Comparison of ENCODE assay signal across 30 cellular contexts in the genomic region with DNA sequence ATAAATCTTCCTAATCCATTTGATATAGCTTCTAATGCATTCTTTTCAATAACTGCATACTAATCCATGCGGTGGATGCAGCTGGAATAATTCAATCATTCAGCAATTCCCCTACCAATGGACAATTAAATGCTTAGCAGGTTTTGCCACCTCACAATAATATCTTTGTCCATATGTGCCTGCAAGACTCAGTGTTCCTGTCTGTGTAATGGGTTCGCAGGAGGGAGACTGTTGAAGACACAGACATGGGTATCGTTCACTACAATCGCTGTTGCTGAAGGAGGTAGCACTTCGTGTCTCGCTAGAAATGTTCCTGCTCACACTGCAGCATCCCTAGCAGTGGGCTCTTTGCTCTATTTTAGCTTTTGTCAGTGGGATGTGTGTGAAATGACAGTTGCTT.
"Had no signal": no experiment of that assay in that cellular context is flagged by ENCODE, and none has a peak within 500 bp of the region (broad histone marks: within the 10 kb centered on the region; RNA-seq: fewer than 3 reads in every experiment).

No MANE protein-coding gene starts in this region.

- H3K9me3 ChIP-seq: body of pancreas, esophagus squamous epithelium, gastroesophageal sphincter, heart right ventricle had no signal

- H3K27ac Mint-ChIP-seq: activated CD4-positive, alpha-beta memory T cell treated with anti-CD3 and anti-CD28 coated beads for 36 hours; activated CD4-positive, alpha-beta T cell treated with anti-CD3 and anti-CD28 coated beads for 36 hours; activated CD4-positive, alpha-beta T cell treated with anti-CD3 and anti-CD28 coated beads, Interleukin-2, amount 10 ng/mL, durations not matched to agents 24 days and 14 days; activated CD8-positive, alpha-beta memory T cell treated with anti-CD3 and anti-CD28 coated beads, Interleukin-2, amount 10 ng/mL, durations not matched to agents 7 days and 5 days; activated CD8-positive, alpha-beta T cell treated with anti-CD3 and anti-CD28 coated beads, Interleukin-2, amount 10 ng/mL, durations not matched to agents 7 days and 5 days; activated naive CD8-positive, alpha-beta T cell; activated T-helper 17 cell treated with anti-CD3 and anti-CD28 coated beads, Interleukin-2, amount 50 U/mL, for 72 hours; effector memory CD8-positive, alpha-beta T cell; T-helper 17 cell; T-helper 2 cell treated with Interferon-gamma antibody and Interleukin-4, amounts not matched to agents 5 μg/mL and 100 μg/mL, for 36 hours had no signal

- DNase-seq: activated CD4-positive, alpha-beta memory T cell treated with anti-CD3 and anti-CD28 coated beads for 36 hours; activated CD4-positive, alpha-beta T cell treated with anti-CD3 and anti-CD28 coated beads for 36 hours; activated CD4-positive, alpha-beta T cell treated with anti-CD3 and anti-CD28 coated beads, Interleukin-2, amount 10 ng/mL, durations not matched to agents 24 days and 14 days; activated CD4-positive, CD25-positive, alpha-beta regulatory T cell; activated CD4-positive, CD25-positive, alpha-beta regulatory T cell treated with anti-CD3 and anti-CD28 coated beads, Interleukin-2, amount 50 U/mL, for 72 hours; activated CD8-positive, alpha-beta memory T cell treated with anti-CD3 and anti-CD28 coated beads, Interleukin-2, amount 10 ng/mL, durations not matched to agents 7 days and 5 days; activated CD8-positive, alpha-beta memory T cell treated with anti-CD3 and anti-CD28 coated beads, Interleukin-2, amount 50 U/mL, for 4 hours; activated CD8-positive, alpha-beta T cell treated with anti-CD3 and anti-CD28 coated beads, Interleukin-2, amount 10 ng/mL, durations not matched to agents 7 days and 5 days; activated effector memory CD4-positive, alpha-beta T cell treated with Interleukin-2 at 50 U/mL for 16 hours; activated gamma-delta T cell treated with Interleukin-2 at 50 U/mL for 16 hours; activated naive CD4-positive, alpha-beta T cell treated with anti-CD3 and anti-CD28 coated beads, Interleukin-2, amount 50 U/mL, for 16 hours; activated naive CD4-positive, alpha-beta T cell treated with Interleukin-2 at 50 U/mL for 16 hours; activated T-cell treated with anti-CD3 and anti-CD28 coated beads, Interleukin-2, amount 50 U/mL, for 1 hour; aorta; body of pancreas; cortex of kidney; dermis blood vessel endothelial cell; effector CD4-positive, alpha-beta T cell; effector memory CD8-positive, alpha-beta T cell; erythroblast; esophagus squamous epithelium; foreskin melanocyte; heart right ventricle; T-helper 1 cell; T-helper 17 cell; T1000 had no signal

- H3K4me1 Mint-ChIP-seq: activated CD4-positive, alpha-beta T cell treated with anti-CD3 and anti-CD28 coated beads for 36 hours; activated CD4-positive, alpha-beta T cell treated with anti-CD3 and anti-CD28 coated beads, Interleukin-2, amount 10 ng/mL, durations not matched to agents 24 days and 14 days; activated CD8-positive, alpha-beta memory T cell treated with anti-CD3 and anti-CD28 coated beads, Interleukin-2, amount 10 ng/mL, durations not matched to agents 7 days and 5 days; activated T-helper 17 cell treated with anti-CD3 and anti-CD28 coated beads, Interleukin-2, amount 50 U/mL, for 72 hours; T-helper 17 cell had no signal

- H3K36me3 ChIP-seq: esophagus squamous epithelium, gastroesophageal sphincter, heart right ventricle had no signal

- H3K4me1 ChIP-seq: body of pancreas, gastroesophageal sphincter, heart right ventricle had no signal

- ATAC-seq: activated CD4-positive, alpha-beta T cell treated with anti-CD3 and anti-CD28 coated beads for 36 hours; activated CD8-positive, alpha-beta memory T cell treated with anti-CD3 and anti-CD28 coated beads, Interleukin-2, amount 10 ng/mL, durations not matched to agents 7 days and 5 days; activated CD8-positive, alpha-beta T cell treated with anti-CD3 and anti-CD28 coated beads, Interleukin-2, amount 10 ng/mL, durations not matched to agents 7 days and 5 days; activated T-helper 17 cell treated with anti-CD3 and anti-CD28 coated beads, Interleukin-2, amount 50 U/mL, for 72 hours; body of pancreas; effector memory CD8-positive, alpha-beta T cell; gastroesophageal sphincter; heart right ventricle; T-helper 17 cell had no signal

- H3K27ac ChIP-seq: body of pancreas, esophagus squamous epithelium, gastroesophageal sphincter, heart right ventricle had no signal

- H3K27me3 ChIP-seq: body of pancreas, gastroesophageal sphincter had no signal

- H3K4me3 ChIP-seq: body of pancreas, esophagus squamous epithelium, gastroesophageal sphincter, heart right ventricle had no signal

- H3K9me3 Mint-ChIP-seq: activated CD4-positive, alpha-beta memory T cell treated with anti-CD3 and anti-CD28 coated beads for 36 hours; activated CD4-positive, alpha-beta T cell treated with anti-CD3 and anti-CD28 coated beads, Interleukin-2, amount 10 ng/mL, durations not matched to agents 24 days and 14 days; activated T-helper 17 cell treated with anti-CD3 and anti-CD28 coated beads, Interleukin-2, amount 50 U/mL, for 72 hours; T-helper 2 cell treated with Interferon-gamma antibody and Interleukin-4, amounts not matched to agents 5 μg/mL and 100 μg/mL, for 36 hours had no signal

- H3K4me3 Mint-ChIP-seq: activated CD4-positive, alpha-beta memory T cell treated with anti-CD3 and anti-CD28 coated beads for 36 hours; activated CD4-positive, alpha-beta T cell treated with anti-CD3 and anti-CD28 coated beads for 36 hours; activated CD4-positive, alpha-beta T cell treated with anti-CD3 and anti-CD28 coated beads, Interleukin-2, amount 10 ng/mL, durations not matched to agents 24 days and 14 days; activated CD8-positive, alpha-beta memory T cell treated with anti-CD3 and anti-CD28 coated beads, Interleukin-2, amount 10 ng/mL, durations not matched to agents 7 days and 5 days; activated CD8-positive, alpha-beta T cell treated with anti-CD3 and anti-CD28 coated beads, Interleukin-2, amount 10 ng/mL, durations not matched to agents 7 days and 5 days; activated naive CD8-positive, alpha-beta T cell; activated T-helper 17 cell treated with anti-CD3 and anti-CD28 coated beads, Interleukin-2, amount 50 U/mL, for 72 hours; effector memory CD8-positive, alpha-beta T cell; T-helper 17 cell; T-helper 2 cell treated with Interferon-gamma antibody and Interleukin-4, amounts not matched to agents 5 μg/mL and 100 μg/mL, for 36 hours had no signal

- H3K36me3 Mint-ChIP-seq: activated CD4-positive, alpha-beta memory T cell treated with anti-CD3 and anti-CD28 coated beads for 36 hours; activated CD8-positive, alpha-beta memory T cell treated with anti-CD3 and anti-CD28 coated beads, Interleukin-2, amount 10 ng/mL, durations not matched to agents 7 days and 5 days; activated naive CD8-positive, alpha-beta T cell had no signal
